ENCODE assay signal across 1 cellular context in genomic region chr19:58182989-58183821, GRCh38.
TF ChIP-seq lines count a peak whose summit lies in the region.

ZNF274 (plus strand) TSS chr19:58183061; CDS start chr19:58183966, 905 bp downstream.

TF ChIP-seq in K562, 482 proteins besides CTCF, POLR2A, EP300 and RAD21 (continued from another document and continues in another):
- TF ChIP-seq MGA (IDR thresholded peaks at IDR 0.05) = peak; percentile 78
- TF ChIP-seq CBFB (CRISPR knock-in tag; IDR thresholded peaks at IDR 0.05) = peak; percentile 69; the same call in 1 of the 2 replicates
- TF ChIP-seq ZZZ3 (IDR thresholded peaks at IDR 0.05) = peak; percentile 76; the same call in 1 of the 2 replicates
- TF ChIP-seq ZBTB49 (CRISPR knock-in tag; IDR thresholded peaks at IDR 0.05; ENCODE audit: borderline replicate concordance) = no peak
- peak in 1 of 2 experiments; percentile 24; a peak in 2 of 4 replicates for TF ChIP-seq FOXK2 (conservative IDR thresholded peaks at IDR 0.05 in 1 of 2, IDR thresholded peaks at IDR 0.05 in 1 of 2; ENCODE audit: low read depth in 2 of 2)
- no peak for TF ChIP-seq ZSCAN29 (IDR thresholded peaks at IDR 0.05)
- peak; percentile 78; the same call in 1 of the 2 replicates for TF ChIP-seq ZNF76 (CRISPR knock-in tag; IDR thresholded peaks at IDR 0.05; ENCODE audit: borderline replicate concordance)
- TF ChIP-seq HMGXB4 (CRISPR knock-in tag; IDR thresholded peaks at IDR 0.05) = peak; percentile 89; the same call in 1 of the 2 replicates
- no peak for TF ChIP-seq HEY1 (CRISPR knock-in tag; IDR thresholded peaks at IDR 0.05; ENCODE audit: borderline replicate concordance)
- peak; percentile 91 for TF ChIP-seq SP1 (CRISPR knock-in tag; IDR thresholded peaks at IDR 0.05)
- peak in 1 of 2 experiments; percentile 87; a peak in 2 of 4 replicates for TF ChIP-seq TEAD1 (CRISPR knock-in tag; IDR thresholded peaks at IDR 0.05)
- peak; percentile 71 for TF ChIP-seq NCOA4 (IDR thresholded peaks at IDR 0.05; ENCODE audit: partially characterized antibody)
- TF ChIP-seq HDAC2 (IDR thresholded peaks at IDR 0.05) = peak; percentile 12; the same call in 1 of the 2 replicates
- peak; percentile 91 for TF ChIP-seq POLR2H (tag; IDR thresholded peaks at IDR 0.05; ENCODE audit: low read depth)
- TF ChIP-seq CREB1 (IDR thresholded peaks at IDR 0.05) = peak; percentile 80
- TF ChIP-seq CREB1 (CRISPR knock-in tag; IDR thresholded peaks at IDR 0.05) = peak; percentile 86
- TF ChIP-seq ATF2 (CRISPR knock-in tag; IDR thresholded peaks at IDR 0.05) = no peak
- 0 out of 2 replicates have a peak, but pooled peaks have one; percentile 23 for TF ChIP-seq KLF13 (tag; IDR thresholded peaks at IDR 0.05; ENCODE audit: borderline replicate concordance, low read depth)
- TF ChIP-seq ZBED1 (IDR thresholded peaks at IDR 0.05) = 0 out of 2 replicates have a peak, but pooled peaks have one; percentile 27
- TF ChIP-seq NR2C2 (CRISPR knock-in tag; IDR thresholded peaks at IDR 0.05) = no peak; the same call in 1 of the 2 replicates
- TF ChIP-seq NR2C2 (tag; IDR thresholded peaks at IDR 0.05) = peak; percentile 93
- TF ChIP-seq XRCC5 (IDR thresholded peaks at IDR 0.05; ENCODE audit: low read depth, low read length) = peak; percentile 56
- TF ChIP-seq ZNF224 (CRISPR knock-in tag; IDR thresholded peaks at IDR 0.05) = no peak
- TF ChIP-seq POLR2G (IDR thresholded peaks at IDR 0.05; ENCODE audit: low read depth, low read length) = peak; percentile 99
- peak; percentile 22; the same call in 1 of the 2 replicates for TF ChIP-seq ILF3 (IDR thresholded peaks at IDR 0.05; ENCODE audit: borderline replicate concordance)
- 0 out of 2 replicates have a peak, but pooled peaks have one; percentile 9 for TF ChIP-seq THAP7 (CRISPR knock-in tag; IDR thresholded peaks at IDR 0.05)
- TF ChIP-seq SIN3A (IDR thresholded peaks at IDR 0.05; ENCODE audit: borderline replicate concordance in 2 of 2, control insufficient read depth in 1 of 2, low read depth in 2 of 2, low read length in 2 of 2) = peak in 1 of 2 experiments; percentile 45; a peak in 1 of 4 replicates
- TF ChIP-seq IRF1 (CRISPR knock-in tag; IDR thresholded peaks at IDR 0.05; ENCODE audit: borderline replicate concordance) = no peak
- TF ChIP-seq KLF6 (CRISPR knock-in tag; IDR thresholded peaks at IDR 0.05; ENCODE audit: borderline replicate concordance) = peak; percentile 64; the same call in 1 of the 2 replicates
- peak; percentile 94 for TF ChIP-seq ATF3 (IDR thresholded peaks at IDR 0.05)
- peak; percentile 89; the same call in 1 of the 2 replicates for TF ChIP-seq ATF3 (CRISPR knock-in tag; conservative IDR thresholded peaks at IDR 0.05)
- TF ChIP-seq NFATC3 (IDR thresholded peaks at IDR 0.05) = no peak
- TF ChIP-seq ID3 (CRISPR knock-in tag; IDR thresholded peaks at IDR 0.05) = no peak
- peak; percentile 82 for TF ChIP-seq ID3 (tag; IDR thresholded peaks at IDR 0.05)
- peak; percentile 69; the same call in 1 of the 2 replicates for TF ChIP-seq SPI1 (IDR thresholded peaks at IDR 0.05; ENCODE audit: borderline replicate concordance, low read depth, low read length)
- peak; percentile 98 for TF ChIP-seq SUPT5H (IDR thresholded peaks at IDR 0.05)
- TF ChIP-seq MAFG (tag; conservative IDR thresholded peaks at IDR 0.05) = no peak
- TF ChIP-seq FOS (IDR thresholded peaks at IDR 0.05; ENCODE audit: extremely low read depth, insufficient read length) = peak; percentile 24
- TF ChIP-seq ZFP30 (CRISPR knock-in tag; IDR thresholded peaks at IDR 0.05; ENCODE audit: borderline replicate concordance) = no peak
- no peak for TF ChIP-seq ZNF347 (CRISPR knock-in tag; IDR thresholded peaks at IDR 0.05; ENCODE audit: low read depth)
